In genomic region chr6:80329496-80329895, GRCh38 we compare ENCODE assay signal across 1 cellular context.
A peak's percentile ranks its signal among the peaks of the same experiment; 100 is the strongest.
TF ChIP-seq lines count a peak whose summit lies in the region.

No MANE protein-coding gene starts in this region.

TF ChIP-seq in GM23338, 12 proteins besides CTCF, POLR2A, EP300 and RAD21 (continued from another document):
- peak; percentile 92 for TF ChIP-seq ZNF462 (CRISPR knock-in tag; IDR thresholded peaks at IDR 0.05)
- no peak for TF ChIP-seq REST (IDR thresholded peaks at IDR 0.05; ENCODE audit: unreplicated experiment)
TF ChIP-seq in GM23338: peak in this region for 1.
